Comparison of ENCODE assay signal across 8 cellular contexts in genomic region chr6:6005467-6006427, GRCh38. TPM values are rescaled to one million over a fixed set of nuclear protein-coding genes. Genes with fewer than 3 reads are reported as not detected.
A peak's percentile ranks its signal among the peaks of the same experiment; 100 is the strongest.
DNase-seq lines count a peak whose midpoint lies in the region; ATAC-seq, FAIRE-seq and TF ChIP-seq lines count a peak whose summit lies in the region.

No MANE protein-coding gene starts in this region.

- POLR2A ChIA-PET in A549 (lab: Yijun Ruan, JAX): no interaction called here

- H2BK5ac ChIP-seq in mesendoderm (ENCODE audit: low read length): no peak overlapping the region

- H3K4me3 ChIP-seq in A549 (no peak overlapping the region), mesendoderm (ENCODE audit: low read length) (no peak overlapping the region), left lung (peak overlapping the region in 1 of 2 donors; percentile 50)

- H3K4me2 ChIP-seq in A549: peak overlapping the region; percentile 94; the same call in 2 of the 3 replicates
- no peak overlapping the region for H3K4me2 ChIP-seq in mesendoderm (ENCODE audit: low read length)

- TF ChIP-seq CTCF in A549 (IDR thresholded peaks at IDR 0.05): no peak
- no peak for TF ChIP-seq CTCF in GM13977 (IDR thresholded peaks at IDR 0.05; ENCODE audit: extremely low read depth, insufficient read depth, missing control alignments)
- no peak for TF ChIP-seq CTCF in left lung (IDR thresholded peaks at IDR 0.05)

- no peak overlapping the region for H3K27ac ChIP-seq in A549
- H3K27ac ChIP-seq in mesendoderm (ENCODE audit: low read depth, low read length): no peak overlapping the region
- peak overlapping the region in 1 of 2 donors; percentile 45 for H3K27ac ChIP-seq in left lung

- in situ Hi-C loops in GM13977 (cut with MboI; ENCODE audit: low pct_unique_long_range_greater_than_20kb, low sequenced_read_pairs, unreplicated experiment): no loop called here

- peaks cover 52% of the 10 kb centered on the region for H3K27me3 Mint-ChIP-seq in activated naive CD8-positive, alpha-beta T cell

- WGBS in A549 (ENCODE audit: missing lambda C conversion rate): 13% methylated on average over 16 of the region's 16 CpGs
- 100% methylated on average over 1 of the region's 16 CpGs for WGBS in mesendoderm (ENCODE audit: extremely low coverage, insufficient coverage, low lambda C conversion rate)

- H3K4me1 Mint-ChIP-seq in activated naive CD8-positive, alpha-beta T cell (ENCODE audit: low read depth): peaks cover 41% of the 10 kb centered on the region

- H3K36me3 ChIP-seq in mesendoderm (ENCODE audit: control insufficient read depth, insufficient read depth, low read length): no peaks in the 10 kb centered on the region
- no peaks in the 10 kb centered on the region for H3K36me3 ChIP-seq in left lung

- intact Hi-C loops in left lung (cut with DNase I): no loop called here
- intact Hi-C loops in head of caudate nucleus (cut with DNase I): no loop called here

- H3K4me3 Mint-ChIP-seq in activated naive CD8-positive, alpha-beta T cell: peak overlapping the region; percentile 87

- H3K9me3 Mint-ChIP-seq in activated naive CD8-positive, alpha-beta T cell (ENCODE audit: low read depth): peaks cover 3% of the 10 kb centered on the region

- H3K36me3 Mint-ChIP-seq in activated naive CD8-positive, alpha-beta T cell: peaks cover 2% of the 10 kb centered on the region

- H3K56ac ChIP-seq in mesendoderm (ENCODE audit: low read length): no peak overlapping the region

- H3K27ac Mint-ChIP-seq in activated naive CD8-positive, alpha-beta T cell: peak overlapping the region; percentile 4

- no peak for TF ChIP-seq EP300 in A549 (IDR thresholded peaks at IDR 0.05)

- H3K4me1 ChIP-seq in A549: peaks cover 6% of the 10 kb centered on the region; the same call in 1 of the 3 replicates
- H3K4me1 ChIP-seq in mesendoderm (ENCODE audit: control insufficient read depth, low read depth, low read length): peaks cover 6% of the 10 kb centered on the region
- H3K4me1 ChIP-seq in left lung: peaks cover 5 to 68% of the 10 kb centered on the region in 2 donors

- DNase-seq in A549 (ENCODE audit: low read depth in 1 of 2, low spot score in 1 of 2) (no peak), GM13977 (ENCODE audit: low spot score) (peak; percentile 39), mesendoderm (peak; percentile 38), left lung (no peak), nucleus accumbens (lab: John Stamatoyannopoulos, UW) (no peak), head of caudate nucleus (no peak)

- H3K23ac ChIP-seq in mesendoderm (ENCODE audit: low read length): no peak overlapping the region

- TF ChIP-seq RAD21 in A549 (conservative IDR thresholded peaks at IDR 0.05 in 1 of 2, IDR thresholded peaks at IDR 0.05 in 1 of 2): no peak

- no peak for ATAC-seq in A549
- ATAC-seq in left lung: no peak
- ATAC-seq in GM21423 (IDR thresholded peaks at IDR 0.05; ENCODE audit: unreplicated experiment): no peak

- H3K79me2 ChIP-seq in mesendoderm (ENCODE audit: control insufficient read depth, insufficient read depth, low read length): no peaks in the 10 kb centered on the region

- CTCF ChIA-PET in A549 (lab: Yijun Ruan, JAX): no interaction called here

- H4K5ac ChIP-seq in mesendoderm (ENCODE audit: low read length): no peak overlapping the region

- H2BK15ac ChIP-seq in mesendoderm (replicated peaks; ENCODE audit: low read depth): no peak overlapping the region

- H3K79me1 ChIP-seq in mesendoderm (ENCODE audit: low read length): no peaks in the 10 kb centered on the region

- H3K27me3 ChIP-seq in mesendoderm (ENCODE audit: insufficient read depth, low read length, poor library complexity): peaks cover 53% of the 10 kb centered on the region
- peaks cover 89 to 100% of the 10 kb centered on the region in 2 donors for H3K27me3 ChIP-seq in left lung

- no peak overlapping the region for H3K4ac ChIP-seq in mesendoderm (ENCODE audit: low read depth, low read length)

- TF ChIP-seq POLR2A in A549 (IDR thresholded peaks at IDR 0.05; ENCODE audit: low read length): no peak

- no peak for FAIRE-seq in A549 (lab: Jason Lieb, UNC)

- no peak overlapping the region for H2BK120ac ChIP-seq in mesendoderm (ENCODE audit: low read depth, low read length)

- H4K8ac ChIP-seq in mesendoderm (ENCODE audit: low read depth, low read length): no peak overlapping the region

- no peak overlapping the region for H2AK5ac ChIP-seq in mesendoderm (ENCODE audit: low read length)

- H3K9ac ChIP-seq in mesendoderm (ENCODE audit: low read length): no peak overlapping the region

- no peaks in the 10 kb centered on the region for H3K9me3 ChIP-seq in A549
- H3K9me3 ChIP-seq in left lung: no peaks in the 10 kb centered on the region

- no peak overlapping the region for H3K18ac ChIP-seq in mesendoderm (ENCODE audit: low read length)

TF ChIP-seq in A549, 52 proteins besides CTCF, POLR2A, EP300 and RAD21:
- no peak for TF ChIP-seq EHMT2 (IDR thresholded peaks at IDR 0.05; ENCODE audit: low read depth)
- TF ChIP-seq CBX8 (IDR thresholded peaks at IDR 0.05): peak; percentile 18

RNA-seq across cellular contexts. Expression of gene NRN1, which starts 1.0 kb away (rescaled TPM):
- 0.24 and 0.39 TPM in 2 replicates for polyA plus RNA-seq in A549 (2011; rRNA removed)
- 0.12 and 0.19 TPM in 2 replicates for polyA plus RNA-seq in A549 (2012; cell fraction: cytosol; rRNA removed)
- 0.20 and 0.22 TPM in 2 replicates for polyA plus RNA-seq in A549 (2012; cell fraction: nucleus; rRNA removed)
- 0.35 to 0.50 TPM (median 0.38 TPM) in 3 replicates for polyA plus RNA-seq in A549 (2017; fragmentation: RNase III; extraction: RNeasy Plus Mini Kit Qiagen cat#74134 plus additional on column Dnase treatment)
- 0.15 TPM in 1 of 2 replicates, not detected in the other for polyA minus RNA-seq in A549 (2011; rRNA and poly(A)+ RNA removed)
- 0.25 TPM for polyA plus RNA-seq in mesendoderm (2013, experiment 1 of 2)
- 0.25 TPM for polyA plus RNA-seq in mesendoderm (2013, experiment 2 of 2)
- 10 to 100 TPM in 1 of 2 donors, 1 to 10 TPM in 1; 6.5 to 12.9 TPM for total RNA-seq in left lung

Comparison
In these comparisons a context has a peak if more than half of its experiments do, and no peak if none do; other contexts are left out.
1. DNase-seq: peak in GM13977 (single experiment) and mesendoderm (single experiment); none in A549 (0 of 2), left lung (0 of 2), nucleus accumbens (0 of 56) and head of caudate nucleus (0 of 42).